34 cellular contexts compared by ENCODE assay signal in genomic region chr13:90627813-90628212, GRCh38.
"Had no signal": no experiment of that assay in that cellular context is flagged by ENCODE, and none has a peak within 500 bp of the region (broad histone marks: within the 10 kb centered on the region; RNA-seq: fewer than 3 reads in every experiment).

No MANE protein-coding gene starts in this region.

- H3K4me1 Mint-ChIP-seq: activated B cell treated with CpG ODN at 0.5 μM for 24 hours; activated CD4-positive, alpha-beta T cell treated with anti-CD3 and anti-CD28 coated beads, Interleukin-2, amount 10 ng/mL, durations not matched to agents 24 days and 14 days; activated naive CD4-positive, alpha-beta T cell treated with anti-CD3 and anti-CD28 coated beads, Interleukin-2, amount 10 ng/mL, durations not matched to agents 7 days and 5 days; activated naive CD4-positive, alpha-beta T cell treated with anti-CD3 and anti-CD28 coated beads, Interleukin-2, amount 50 U/mL, for 24 hours; activated naive CD8-positive, alpha-beta T cell treated with anti-CD3 and anti-CD28 coated beads, Interleukin-2, amount 10 ng/mL, durations not matched to agents 7 days and 5 days; activated naive CD8-positive, alpha-beta T cell treated with anti-CD3 and anti-CD28 coated beads, Interleukin-2, amount 50 U/mL, for 24 hours; activated T-helper 17 cell treated with anti-CD3 and anti-CD28 coated beads, Interleukin-2, amount 50 U/mL, for 72 hours; brain had no signal

- ATAC-seq: activated CD8-positive, alpha-beta T cell treated with anti-CD3 and anti-CD28 coated beads for 36 hours; activated naive CD8-positive, alpha-beta T cell treated with anti-CD3 and anti-CD28 coated beads, Interleukin-2, amount 50 U/mL, for 24 hours; activated T-cell treated with anti-CD3 and anti-CD28 coated beads, Interleukin-2, amount 50 U/mL, for 4 hours; activated T-cell treated with anti-CD3 and anti-CD28 coated beads, Interleukin-2, amount 50 U/mL, for 72 hours; activated T-helper 17 cell treated with anti-CD3 and anti-CD28 coated beads, Interleukin-2, amount 50 U/mL, for 72 hours had no signal

- H3K36me3 ChIP-seq: ascending aorta had no signal

- H3K27ac ChIP-seq: ascending aorta, VCaP had no signal

- H3K27ac Mint-ChIP-seq: activated B cell treated with CpG ODN at 0.5 μM for 24 hours; activated CD4-positive, alpha-beta memory T cell treated with anti-CD3 and anti-CD28 coated beads for 36 hours; activated CD4-positive, alpha-beta T cell treated with anti-CD3 and anti-CD28 coated beads, Interleukin-2, amount 10 ng/mL, durations not matched to agents 24 days and 14 days; activated CD8-positive, alpha-beta T cell treated with anti-CD3 and anti-CD28 coated beads for 36 hours; activated naive CD4-positive, alpha-beta T cell treated with anti-CD3 and anti-CD28 coated beads, Interleukin-2, amount 10 ng/mL, durations not matched to agents 7 days and 5 days; activated naive CD4-positive, alpha-beta T cell treated with anti-CD3 and anti-CD28 coated beads, Interleukin-2, amount 50 U/mL, for 24 hours; activated naive CD8-positive, alpha-beta T cell; activated naive CD8-positive, alpha-beta T cell treated with anti-CD3 and anti-CD28 coated beads, Interleukin-2, amount 10 ng/mL, durations not matched to agents 7 days and 5 days; activated naive CD8-positive, alpha-beta T cell treated with anti-CD3 and anti-CD28 coated beads, Interleukin-2, amount 50 U/mL, for 24 hours; activated T-cell treated with anti-CD3 and anti-CD28 coated beads, Interleukin-2, amount 50 U/mL, for 72 hours; activated T-helper 1 cell treated with anti-CD3 and anti-CD28 coated beads, Interleukin-12 subunit alpha, Interleukin-12 subunit beta, Interleukin-2, Interleukin-4 antibody, amounts not matched to agents 30 ng/mL and 10 ng/mL and 1 ng/mL, durations not matched to agents 14 hours and 24 hours and 36 hours; activated T-helper 17 cell treated with anti-CD3 and anti-CD28 coated beads, Interleukin-2, amount 50 U/mL, for 72 hours; brain; T-helper 1 cell treated with Interleukin-12 subunit alpha and Interleukin-12 subunit beta and Interleukin-4 antibody, amounts not matched to agents 30 μg/mL and 1 μg/mL, for 36 hours; T-helper 2 cell treated with Interferon-gamma antibody and Interleukin-4, amounts not matched to agents 5 μg/mL and 100 μg/mL, for 36 hours had no signal

- H3K9me3 Mint-ChIP-seq: activated CD4-positive, alpha-beta T cell treated with anti-CD3 and anti-CD28 coated beads, Interleukin-2, amount 10 ng/mL, durations not matched to agents 24 days and 14 days; activated naive CD4-positive, alpha-beta T cell treated with anti-CD3 and anti-CD28 coated beads, Interleukin-2, amount 10 ng/mL, durations not matched to agents 7 days and 5 days; activated naive CD8-positive, alpha-beta T cell treated with anti-CD3 and anti-CD28 coated beads, Interleukin-2, amount 10 ng/mL, durations not matched to agents 7 days and 5 days; activated naive CD8-positive, alpha-beta T cell treated with anti-CD3 and anti-CD28 coated beads, Interleukin-2, amount 50 U/mL, for 24 hours; activated T-cell treated with anti-CD3 and anti-CD28 coated beads, Interleukin-2, amount 50 U/mL, for 4 hours; brain; T-helper 1 cell treated with Interleukin-12 subunit alpha and Interleukin-12 subunit beta and Interleukin-4 antibody, amounts not matched to agents 30 μg/mL and 1 μg/mL, for 36 hours had no signal

- H3K4me3 Mint-ChIP-seq: activated B cell treated with CpG ODN at 0.5 μM for 24 hours; activated CD4-positive, alpha-beta memory T cell treated with anti-CD3 and anti-CD28 coated beads for 36 hours; activated CD4-positive, alpha-beta T cell treated with anti-CD3 and anti-CD28 coated beads, Interleukin-2, amount 10 ng/mL, durations not matched to agents 24 days and 14 days; activated CD8-positive, alpha-beta T cell treated with anti-CD3 and anti-CD28 coated beads for 36 hours; activated naive CD4-positive, alpha-beta T cell treated with anti-CD3 and anti-CD28 coated beads, Interleukin-2, amount 10 ng/mL, durations not matched to agents 7 days and 5 days; activated naive CD4-positive, alpha-beta T cell treated with anti-CD3 and anti-CD28 coated beads, Interleukin-2, amount 50 U/mL, for 24 hours; activated naive CD8-positive, alpha-beta T cell; activated naive CD8-positive, alpha-beta T cell treated with anti-CD3 and anti-CD28 coated beads, Interleukin-2, amount 10 ng/mL, durations not matched to agents 7 days and 5 days; activated naive CD8-positive, alpha-beta T cell treated with anti-CD3 and anti-CD28 coated beads, Interleukin-2, amount 50 U/mL, for 24 hours; activated T-cell treated with anti-CD3 and anti-CD28 coated beads, Interleukin-2, amount 50 U/mL, for 4 hours; activated T-cell treated with anti-CD3 and anti-CD28 coated beads, Interleukin-2, amount 50 U/mL, for 72 hours; activated T-helper 1 cell treated with anti-CD3 and anti-CD28 coated beads, Interleukin-12 subunit alpha, Interleukin-12 subunit beta, Interleukin-2, Interleukin-4 antibody, amounts not matched to agents 30 ng/mL and 10 ng/mL and 1 ng/mL, durations not matched to agents 14 hours and 24 hours and 36 hours; activated T-helper 17 cell treated with anti-CD3 and anti-CD28 coated beads, Interleukin-2, amount 50 U/mL, for 72 hours; brain; T-helper 1 cell treated with Interleukin-12 subunit alpha and Interleukin-12 subunit beta and Interleukin-4 antibody, amounts not matched to agents 30 μg/mL and 1 μg/mL, for 36 hours; T-helper 2 cell treated with Interferon-gamma antibody and Interleukin-4, amounts not matched to agents 5 μg/mL and 100 μg/mL, for 36 hours had no signal

- H3K4me1 ChIP-seq: ascending aorta had no signal

- H3K27me3 ChIP-seq: ascending aorta had no signal

- H3K27me3 Mint-ChIP-seq: activated B cell treated with CpG ODN at 0.5 μM for 24 hours; activated CD4-positive, alpha-beta memory T cell treated with anti-CD3 and anti-CD28 coated beads for 36 hours; activated CD4-positive, alpha-beta T cell treated with anti-CD3 and anti-CD28 coated beads, Interleukin-2, amount 10 ng/mL, durations not matched to agents 24 days and 14 days; activated CD8-positive, alpha-beta T cell treated with anti-CD3 and anti-CD28 coated beads for 36 hours; activated naive CD4-positive, alpha-beta T cell treated with anti-CD3 and anti-CD28 coated beads, Interleukin-2, amount 10 ng/mL, durations not matched to agents 7 days and 5 days; activated naive CD8-positive, alpha-beta T cell; activated naive CD8-positive, alpha-beta T cell treated with anti-CD3 and anti-CD28 coated beads, Interleukin-2, amount 10 ng/mL, durations not matched to agents 7 days and 5 days; activated naive CD8-positive, alpha-beta T cell treated with anti-CD3 and anti-CD28 coated beads, Interleukin-2, amount 50 U/mL, for 24 hours; activated T-helper 17 cell treated with anti-CD3 and anti-CD28 coated beads, Interleukin-2, amount 50 U/mL, for 72 hours had no signal

- DNase-seq: activated B cell treated with CpG ODN at 0.5 μM for 24 hours; activated CD4-positive, alpha-beta memory T cell treated with anti-CD3 and anti-CD28 coated beads for 36 hours; activated CD4-positive, alpha-beta T cell treated with anti-CD3 and anti-CD28 coated beads for 4 hours; activated CD4-positive, alpha-beta T cell treated with anti-CD3 and anti-CD28 coated beads, Interleukin-2, amount 10 ng/mL, durations not matched to agents 24 days and 14 days; activated CD4-positive, alpha-beta T cell treated with anti-CD3 and anti-CD28 coated beads, Interleukin-2, amount 50 U/mL, for 1 hour; activated CD4-positive, alpha-beta T cell treated with anti-CD3 and anti-CD28 coated beads, Interleukin-2, amount 50 U/mL, for 4 hours; activated CD4-positive, CD25-positive, alpha-beta regulatory T cell treated with anti-CD3 and anti-CD28 coated beads, Interleukin-2, amount 50 U/mL, for 72 hours; activated CD8-positive, alpha-beta memory T cell treated with anti-CD3 and anti-CD28 coated beads, Interleukin-2, amount 50 U/mL, for 4 hours; activated CD8-positive, alpha-beta T cell treated with anti-CD3 and anti-CD28 coated beads for 36 hours; activated effector memory CD4-positive, alpha-beta T cell treated with anti-CD3 and anti-CD28 coated beads, Interleukin-2, amount 50 U/mL, for 16 hours; activated gamma-delta T cell treated with Interleukin-2 at 50 U/mL for 16 hours; activated naive CD4-positive, alpha-beta T cell; activated naive CD4-positive, alpha-beta T cell treated with anti-CD3 and anti-CD28 coated beads, Interleukin-2, amount 10 ng/mL, durations not matched to agents 7 days and 5 days; activated naive CD8-positive, alpha-beta T cell treated with anti-CD3 and anti-CD28 coated beads, Interleukin-2, amount 10 ng/mL, durations not matched to agents 7 days and 5 days; activated naive CD8-positive, alpha-beta T cell treated with anti-CD3 and anti-CD28 coated beads, Interleukin-2, amount 50 U/mL, for 24 hours; activated T-cell treated with anti-CD3 and anti-CD28 coated beads for 4 hours; activated T-cell treated with anti-CD3 and anti-CD28 coated beads, Interleukin-2, amount 50 U/mL, for 1 hour; activated T-cell treated with anti-CD3 and anti-CD28 coated beads, Interleukin-2, amount 50 U/mL, for 4 hours; activated T-cell treated with anti-CD3 and anti-CD28 coated beads, Interleukin-2, amount 50 U/mL, for 72 hours; amygdala; anterior cingulate cortex; central memory CD4-positive, alpha-beta T cell; T-helper 1 cell; T-helper 2 cell; T-helper 9 cell had no signal

- H3K9me3 ChIP-seq: ascending aorta had no signal

- H3K36me3 Mint-ChIP-seq: activated CD4-positive, alpha-beta memory T cell treated with anti-CD3 and anti-CD28 coated beads for 36 hours; activated naive CD4-positive, alpha-beta T cell treated with anti-CD3 and anti-CD28 coated beads, Interleukin-2, amount 10 ng/mL, durations not matched to agents 7 days and 5 days; activated naive CD4-positive, alpha-beta T cell treated with anti-CD3 and anti-CD28 coated beads, Interleukin-2, amount 50 U/mL, for 24 hours; activated naive CD8-positive, alpha-beta T cell; activated naive CD8-positive, alpha-beta T cell treated with anti-CD3 and anti-CD28 coated beads, Interleukin-2, amount 10 ng/mL, durations not matched to agents 7 days and 5 days; brain had no signal

- H3K4me3 ChIP-seq: ascending aorta had no signal
